In genomic region chr11:128205796-128206195, GRCh38 we compare ENCODE assay signal across 23 cellular contexts.
DNase-seq lines count a peak whose midpoint lies in the region; ATAC-seq and TF ChIP-seq lines count a peak whose summit lies in the region.
"Had no signal": no experiment of that assay in that cellular context is flagged by ENCODE, and none has a peak within 500 bp of the region (broad histone marks: within the 10 kb centered on the region; RNA-seq: fewer than 3 reads in every experiment).

No MANE protein-coding gene starts in this region.

- peak; percentile 35 for DNase-seq in activated CD8-positive, alpha-beta T cell treated with anti-CD3 and anti-CD28 coated beads for 36 hours
- DNase-seq in activated CD8-positive, alpha-beta T cell treated with anti-CD3 and anti-CD28 coated beads, Interleukin-2, amount 10 ng/mL, durations not matched to agents 7 days and 5 days, result no peak
- DNase-seq in Calu3 (peak; percentile 28), RWPE2 (ENCODE audit: low spot score) (no peak), kidney tubule cell (ENCODE audit: low spot score) (peak; percentile 83), RKO (ENCODE audit: low spot score) (no peak)
- DNase-seq: BE2C; Caco-2; CD4-positive, CD25-positive, alpha-beta regulatory T cell; DND-41; GM23248; NCI-H1694; NCI-H2081 treated with DMSO at 0.1 percent for 48 hours; NCI-H2171 treated with DMSO at 0.1 percent for 48 hours; NCI-H446; NCI-H526; SHP77 had no signal

- H3K27me3 ChIP-seq in RWPE2 (ENCODE audit: insufficient read depth, poor library complexity, severe bottlenecking), result no peaks in the 10 kb centered on the region
- H3K27me3 ChIP-seq: BE2C had no signal

- no peak for ATAC-seq in activated CD8-positive, alpha-beta T cell treated with anti-CD3 and anti-CD28 coated beads for 36 hours
- ATAC-seq in activated CD8-positive, alpha-beta T cell treated with anti-CD3 and anti-CD28 coated beads, Interleukin-2, amount 10 ng/mL, durations not matched to agents 7 days and 5 days, result no peak
- ATAC-seq in RWPE2 (ENCODE audit: low read depth) (no peak), HG03378 (IDR thresholded peaks at IDR 0.05; ENCODE audit: unreplicated experiment) (no peak), GM21423 (IDR thresholded peaks at IDR 0.05; ENCODE audit: unreplicated experiment) (no peak)
- ATAC-seq: GM12878 had no signal

- H3K9me3 Mint-ChIP-seq in activated CD8-positive, alpha-beta T cell treated with anti-CD3 and anti-CD28 coated beads for 36 hours, result peaks cover 5% of the 10 kb centered on the region
- H3K9me3 Mint-ChIP-seq in activated CD8-positive, alpha-beta T cell treated with anti-CD3 and anti-CD28 coated beads, Interleukin-2, amount 10 ng/mL, durations not matched to agents 7 days and 5 days (ENCODE audit: insufficient read depth), result peaks cover 14% of the 10 kb centered on the region
- no peaks in the 10 kb centered on the region for H3K9me3 Mint-ChIP-seq in Calu3 (ENCODE audit: low read depth, unreplicated experiment)

- H3K4me1 ChIP-seq in RWPE2 (ENCODE audit: insufficient read depth, poor library complexity, severe bottlenecking), result peaks cover 41% of the 10 kb centered on the region
- H3K4me1 ChIP-seq: BE2C, HAP-1 had no signal

- H3K4me1 Mint-ChIP-seq in activated CD8-positive, alpha-beta T cell treated with anti-CD3 and anti-CD28 coated beads for 36 hours (ENCODE audit: low read depth), result peaks cover 28% of the 10 kb centered on the region
- peaks cover 10% of the 10 kb centered on the region for H3K4me1 Mint-ChIP-seq in activated CD8-positive, alpha-beta T cell treated with anti-CD3 and anti-CD28 coated beads, Interleukin-2, amount 10 ng/mL, durations not matched to agents 7 days and 5 days (ENCODE audit: low read depth)
- peaks cover 34% of the 10 kb centered on the region for H3K4me1 Mint-ChIP-seq in Calu3 (ENCODE audit: low read depth, unreplicated experiment)

- H3K4me3 ChIP-seq in RWPE2 (ENCODE audit: severe bottlenecking), result no peak overlapping the region
- H3K4me3 ChIP-seq: GM12878, GM23248, HAP-1 had no signal

- H3K36me3 Mint-ChIP-seq in activated CD8-positive, alpha-beta T cell treated with anti-CD3 and anti-CD28 coated beads for 36 hours (ENCODE audit: low read depth), result peaks cover 1% of the 10 kb centered on the region
- H3K36me3 Mint-ChIP-seq in activated CD8-positive, alpha-beta T cell treated with anti-CD3 and anti-CD28 coated beads, Interleukin-2, amount 10 ng/mL, durations not matched to agents 7 days and 5 days (ENCODE audit: low read depth), result no peaks in the 10 kb centered on the region
- peaks cover 28% of the 10 kb centered on the region for H3K36me3 Mint-ChIP-seq in Calu3 (ENCODE audit: insufficient read depth, unreplicated experiment)

- intact Hi-C loops in activated CD8-positive, alpha-beta T cell treated with anti-CD3 and anti-CD28 coated beads for 36 hours (cut with micrococcal nuclease), result no loop called here
- intact Hi-C loops in Calu3 (cut with micrococcal nuclease; ENCODE audit: unreplicated experiment), result no loop called here

- no peaks in the 10 kb centered on the region for H3K27me3 Mint-ChIP-seq in activated CD8-positive, alpha-beta T cell treated with anti-CD3 and anti-CD28 coated beads for 36 hours
- H3K27me3 Mint-ChIP-seq in activated CD8-positive, alpha-beta T cell treated with anti-CD3 and anti-CD28 coated beads, Interleukin-2, amount 10 ng/mL, durations not matched to agents 7 days and 5 days (ENCODE audit: low read depth), result no peaks in the 10 kb centered on the region
- no peaks in the 10 kb centered on the region for H3K27me3 Mint-ChIP-seq in Calu3 (ENCODE audit: unreplicated experiment)
- H3K27me3 Mint-ChIP-seq: CD4-positive, CD25-positive, alpha-beta regulatory T cell had no signal

- POLR2A ChIA-PET in activated CD8-positive, alpha-beta T cell treated with anti-CD3 and anti-CD28 coated beads for 36 hours (lab: Charles Lee), result no interaction called here
- POLR2A ChIA-PET in activated CD8-positive, alpha-beta T cell treated with anti-CD3 and anti-CD28 coated beads, Interleukin-2, amount 10 ng/mL, durations not matched to agents 7 days and 5 days (lab: Charles Lee), result no interaction called here

- no peaks in the 10 kb centered on the region for H3K9me3 ChIP-seq in RWPE2 (ENCODE audit: severe bottlenecking)
- H3K9me3 ChIP-seq: BE2C, HAP-1 had no signal

- BruUV-seq in Calu3 (replicated peaks; lab: Mats Ljungman, UMichigan), result no TSS peak

- H3K4me3 Mint-ChIP-seq in activated CD8-positive, alpha-beta T cell treated with anti-CD3 and anti-CD28 coated beads for 36 hours, result no peak overlapping the region
- H3K4me3 Mint-ChIP-seq in activated CD8-positive, alpha-beta T cell treated with anti-CD3 and anti-CD28 coated beads, Interleukin-2, amount 10 ng/mL, durations not matched to agents 7 days and 5 days, result no peak overlapping the region
- no peak overlapping the region for H3K4me3 Mint-ChIP-seq in Calu3 (ENCODE audit: low read depth, unreplicated experiment)
- H3K4me3 Mint-ChIP-seq: CD4-positive, CD25-positive, alpha-beta regulatory T cell had no signal

- no peak for TF ChIP-seq CTCF in activated CD8-positive, alpha-beta T cell treated with anti-CD3 and anti-CD28 coated beads for 36 hours (IDR thresholded peaks at IDR 0.05)
- TF ChIP-seq CTCF in Calu3 (IDR thresholded peaks at IDR 0.05; ENCODE audit: unreplicated experiment), result no peak
- no peak for TF ChIP-seq CTCF in RWPE2 (IDR thresholded peaks at IDR 0.05; ENCODE audit: poor library complexity, severe bottlenecking)

- CTCF ChIA-PET in activated CD8-positive, alpha-beta T cell treated with anti-CD3 and anti-CD28 coated beads for 36 hours (lab: Charles Lee), result no interaction called here
- CTCF ChIA-PET in activated CD8-positive, alpha-beta T cell treated with anti-CD3 and anti-CD28 coated beads, Interleukin-2, amount 10 ng/mL, durations not matched to agents 7 days and 5 days (lab: Charles Lee), result no interaction called here
- CTCF ChIA-PET in Calu3 (lab: Charles Lee), result interaction anchor here (0.6 to 1.5 kb wide), 2 partner anchors 33 to 35 kb away, joined by 3 to 5 read pairs; no protein-coding TSS in a partner anchor

- H3K27ac ChIP-seq in RWPE2 (ENCODE audit: poor library complexity, severe bottlenecking), result peak overlapping the region; percentile 100
- H3K27ac ChIP-seq: GM23248, HL-60, KMS-11 had no signal

- no peak overlapping the region for H3K27ac Mint-ChIP-seq in activated CD8-positive, alpha-beta T cell treated with anti-CD3 and anti-CD28 coated beads for 36 hours
- no peak overlapping the region for H3K27ac Mint-ChIP-seq in activated CD8-positive, alpha-beta T cell treated with anti-CD3 and anti-CD28 coated beads, Interleukin-2, amount 10 ng/mL, durations not matched to agents 7 days and 5 days
- H3K27ac Mint-ChIP-seq in Calu3 (ENCODE audit: unreplicated experiment), result peak overlapping the region; percentile 100
- H3K27ac Mint-ChIP-seq: CD4-positive, CD25-positive, alpha-beta regulatory T cell had no signal

- H3K36me3 ChIP-seq in RWPE2 (ENCODE audit: low read depth), result no peaks in the 10 kb centered on the region
- H3K36me3 ChIP-seq: BE2C, HAP-1 had no signal

Comparison
In these comparisons a context has a peak if more than half of its experiments do, and no peak if none do; other contexts are left out.
1. DNase-seq: peak in activated CD8-positive, alpha-beta T cell treated with anti-CD3 and anti-CD28 coated beads for 36 hours (single experiment), Calu3 (single experiment) and kidney tubule cell (single experiment); none in activated CD8-positive, alpha-beta T cell treated with anti-CD3 and anti-CD28 coated beads, Interleukin-2, amount 10 ng/mL, durations not matched to agents 7 days and 5 days (single experiment), RWPE2 (single experiment) and RKO (single experiment).